Comparison of ENCODE assay signal across 9 cellular contexts in genomic region chr1:39407496-39407888, GRCh38.
DNase-seq lines count a peak whose midpoint lies in the region; ATAC-seq and TF ChIP-seq lines count a peak whose summit lies in the region.
"Had no signal": no experiment of that assay in that cellular context is flagged by ENCODE, and none has a peak within 500 bp of the region (broad histone marks: within the 10 kb centered on the region; RNA-seq: fewer than 3 reads in every experiment).

No MANE protein-coding gene starts in this region.

- no peak for TF ChIP-seq EP300 in tibial nerve (IDR thresholded peaks at IDR 0.05)

- TF ChIP-seq CTCF in right lobe of liver (IDR thresholded peaks at IDR 0.05) (no peak), tibial nerve (IDR thresholded peaks at IDR 0.05) (no peak)

- peak overlapping the region in 2 of 3 donors; percentile 74 to 77 for H3K4me3 ChIP-seq in right lobe of liver
- peak overlapping the region in 2 of 4 donors; percentile 67 to 88 for H3K4me3 ChIP-seq in tibial nerve

- no peak for TF ChIP-seq POLR2A in right lobe of liver (IDR thresholded peaks at IDR 0.05)
- TF ChIP-seq POLR2A in tibial nerve (IDR thresholded peaks at IDR 0.05): no peak

- WGBS in right lobe of liver (ENCODE audit: insufficient coverage, low coverage, low lambda C conversion rate, missing lambda C conversion rate): 27% methylated on average over 7 of the region's 7 CpGs
- WGBS in tibial nerve, 2 donors: 47 to 48% methylated on average over 7 of the region's 7 CpGs

- DNase-seq in activated T-cell treated with anti-CD3 and anti-CD28 coated beads, Interleukin-2, amount 50 U/mL, for 4 hours: no peak
- no peak for DNase-seq in activated T-cell treated with anti-CD3 and anti-CD28 coated beads, Interleukin-2, amount 50 U/mL, for 1 hour
- DNase-seq in right lobe of liver: no peak
- no peak for DNase-seq in tibial nerve (ENCODE audit: low spot score in 2 of 2)
- no peak for DNase-seq in HK-2 (ENCODE audit: unreplicated experiment)
- DNase-seq: GF-D8 had no signal

- no peaks in the 10 kb centered on the region for H3K27me3 ChIP-seq in right lobe of liver
- H3K27me3 ChIP-seq in tibial nerve: no peaks in the 10 kb centered on the region

- H3K36me3 ChIP-seq in right lobe of liver (peaks cover 0 to 1% (median 0%) of the 10 kb centered on the region in 4 donors), tibial nerve (no peaks in the 10 kb centered on the region)

- H3K36me3 Mint-ChIP-seq in activated T-cell treated with anti-CD3 and anti-CD28 coated beads, Interleukin-2, amount 50 U/mL, for 4 hours (ENCODE audit: insufficient read depth): peaks cover 10% of the 10 kb centered on the region
- H3K36me3 Mint-ChIP-seq in activated naive CD8-positive, alpha-beta T cell: peaks cover 3% of the 10 kb centered on the region

- peak overlapping the region; percentile 87 for H3K4me3 Mint-ChIP-seq in activated T-cell treated with anti-CD3 and anti-CD28 coated beads, Interleukin-2, amount 50 U/mL, for 4 hours
- H3K4me3 Mint-ChIP-seq in activated naive CD8-positive, alpha-beta T cell: peak overlapping the region; percentile 89

- H3K27ac ChIP-seq in right lobe of liver (peak overlapping the region in 2 of 3 donors; percentile 93 to 95), tibial nerve (peak overlapping the region in 3 of 4 donors; percentile 85 to 96 (median 94))

- H3K27me3 Mint-ChIP-seq in activated T-cell treated with anti-CD3 and anti-CD28 coated beads, Interleukin-2, amount 50 U/mL, for 4 hours (ENCODE audit: low read depth): no peaks in the 10 kb centered on the region
- no peaks in the 10 kb centered on the region for H3K27me3 Mint-ChIP-seq in activated naive CD8-positive, alpha-beta T cell

- H3K9me3 Mint-ChIP-seq in activated T-cell treated with anti-CD3 and anti-CD28 coated beads, Interleukin-2, amount 50 U/mL, for 4 hours: no peaks in the 10 kb centered on the region
- H3K9me3 Mint-ChIP-seq in activated naive CD8-positive, alpha-beta T cell (ENCODE audit: low read depth): no peaks in the 10 kb centered on the region

- H3K9me3 ChIP-seq in right lobe of liver: no peaks in the 10 kb centered on the region
- H3K9me3 ChIP-seq in tibial nerve: no peaks in the 10 kb centered on the region

- peak overlapping the region; percentile 81 for H3K27ac Mint-ChIP-seq in activated naive CD8-positive, alpha-beta T cell

- peaks cover 60% of the 10 kb centered on the region for H3K4me1 Mint-ChIP-seq in activated T-cell treated with anti-CD3 and anti-CD28 coated beads, Interleukin-2, amount 50 U/mL, for 4 hours (ENCODE audit: low read depth)
- H3K4me1 Mint-ChIP-seq in activated naive CD8-positive, alpha-beta T cell (ENCODE audit: low read depth): peaks cover 56% of the 10 kb centered on the region

- no peak for ATAC-seq in activated T-cell treated with anti-CD3 and anti-CD28 coated beads, Interleukin-2, amount 50 U/mL, for 4 hours
- ATAC-seq in right lobe of liver (no peak), GM18907 (IDR thresholded peaks at IDR 0.05; ENCODE audit: unreplicated experiment) (no peak), GM19397 (IDR thresholded peaks at IDR 0.05; ENCODE audit: unreplicated experiment) (no peak)

- intact Hi-C loops in right lobe of liver (cut with DNase I): no loop called here

- H3K4me1 ChIP-seq in right lobe of liver (peaks cover 0 to 65% (median 23%) of the 10 kb centered on the region in 4 donors), tibial nerve (peaks cover 0 to 64% (median 47%) of the 10 kb centered on the region in 4 donors)
